ENCODE assay signal across 10 cellular contexts in genomic region chr22:37684803-37685615, GRCh38. TPM values are rescaled to one million over a fixed set of nuclear protein-coding genes. Genes with fewer than 3 reads are reported as not detected.
DNase-seq lines count a peak whose midpoint lies in the region; ATAC-seq and TF ChIP-seq lines count a peak whose summit lies in the region.
"Had no signal": no experiment of that assay in that cellular context is flagged by ENCODE, and none has a peak within 500 bp of the region (broad histone marks: within the 10 kb centered on the region; RNA-seq: fewer than 3 reads in every experiment).

No MANE protein-coding gene starts in this region.

- peak overlapping the region; percentile 96 for H3K27ac Mint-ChIP-seq in activated CD8-positive, alpha-beta T cell treated with anti-CD3 and anti-CD28 coated beads for 36 hours
- H3K27ac Mint-ChIP-seq in immature natural killer cell = peak overlapping the region in 3 of 6 donors; percentile 92 to 98 (median 97)

- ATAC-seq in activated CD8-positive, alpha-beta T cell treated with anti-CD3 and anti-CD28 coated beads for 36 hours = no peak

- H3K9me3 Mint-ChIP-seq in activated CD8-positive, alpha-beta T cell treated with anti-CD3 and anti-CD28 coated beads for 36 hours = no peaks in the 10 kb centered on the region
- no peaks in the 10 kb centered on the region for H3K9me3 Mint-ChIP-seq in immature natural killer cell

- H3K36me3 Mint-ChIP-seq in activated CD8-positive, alpha-beta T cell treated with anti-CD3 and anti-CD28 coated beads for 36 hours (ENCODE audit: low read depth) = peaks cover 24% of the 10 kb centered on the region
- H3K36me3 Mint-ChIP-seq in immature natural killer cell = peaks cover 0 to 10% (median 7%) of the 10 kb centered on the region in 3 donors

- no peak overlapping the region for H3K4me3 ChIP-seq in HEK293 (ENCODE audit: low read depth, low read length)

- peaks cover 0 to 19% of the 10 kb centered on the region in 2 experiments; a peak in 1 of 3 replicates for H3K36me3 ChIP-seq in HEK293 (ENCODE audit: control insufficient read depth in 2 of 2, insufficient read depth in 1 of 2, low read length in 2 of 2)

- H3K27me3 Mint-ChIP-seq in activated CD8-positive, alpha-beta T cell treated with anti-CD3 and anti-CD28 coated beads for 36 hours = no peaks in the 10 kb centered on the region
- peaks cover 2 to 6% (median 3%) of the 10 kb centered on the region in 3 donors for H3K27me3 Mint-ChIP-seq in immature natural killer cell (ENCODE audit: low read depth in 3 of 3)
- H3K27me3 Mint-ChIP-seq: activated CD4-positive, alpha-beta T cell treated with anti-CD3 and anti-CD28 coated beads for 36 hours had no signal

- intact Hi-C loops in activated CD8-positive, alpha-beta T cell treated with anti-CD3 and anti-CD28 coated beads for 36 hours (cut with micrococcal nuclease) = no loop called here

- CTCF ChIA-PET in HEK293 (lab: Yijun Ruan, JAX) = interaction anchor here (0.6 to 15.8 kb wide), 8 partner anchors 10 to 792 kb away, joined by 3 to 353 read pairs (median 5); partner anchors contain the start of genes LGALS1 and SH3BP1
- CTCF ChIA-PET in activated CD8-positive, alpha-beta T cell treated with anti-CD3 and anti-CD28 coated beads for 36 hours (lab: Charles Lee) = interaction anchor here (1.5 to 68.1 kb wide), 4 partner anchors 11 to 60 kb away, joined by 3 to 1770 read pairs (median 9); partner anchors contain the start of genes GGA1 and SH3BP1

- peaks cover 2% of the 10 kb centered on the region; the same call in 1 of the 2 replicates for H3K4me1 ChIP-seq in HEK293 (ENCODE audit: control insufficient read depth, insufficient read depth, low read length)

- no peak for TF ChIP-seq CTCF in HEK293 (tag by site-specific recombination; IDR thresholded peaks at IDR 0.05)
- TF ChIP-seq CTCF in activated CD8-positive, alpha-beta T cell treated with anti-CD3 and anti-CD28 coated beads for 36 hours (IDR thresholded peaks at IDR 0.05) = no peak

- no peaks in the 10 kb centered on the region for H3K9me3 ChIP-seq in HEK293 (ENCODE audit: control insufficient read depth, insufficient read depth, low read depth, low read length)

- H3K27ac ChIP-seq in HEK293 (ENCODE audit: extremely low read depth, low read depth, low read length) = no peak overlapping the region

- H3K4me1 Mint-ChIP-seq in activated CD8-positive, alpha-beta T cell treated with anti-CD3 and anti-CD28 coated beads for 36 hours (ENCODE audit: low read depth) = peaks cover 33% of the 10 kb centered on the region
- H3K4me1 Mint-ChIP-seq in immature natural killer cell = peaks cover 36 to 41% of the 10 kb centered on the region in 2 donors

- no peak for DNase-seq in activated CD8-positive, alpha-beta T cell treated with anti-CD3 and anti-CD28 coated beads for 36 hours
- DNase-seq in immature natural killer cell = no peak
- peak; percentile 10 for DNase-seq in renal cortical epithelial cell (ENCODE audit: low read depth)
- no peak for DNase-seq in HuH-7 (ENCODE audit: low spot score)
- DNase-seq in A172 (ENCODE audit: low spot score) = no peak
- DNase-seq in central memory CD4-positive, alpha-beta T cell = no peak
- DNase-seq: activated CD4-positive, alpha-beta T cell treated with anti-CD3 and anti-CD28 coated beads for 36 hours; activated gamma-delta T cell; midbrain had no signal

- POLR2A ChIA-PET in HEK293 (lab: Yijun Ruan, JAX) = interaction anchor here (0.9 to 2.5 kb wide), 2 partner anchors 24 to 27 kb away, joined by 6 to 23 read pairs; partner anchors contain the start of gene PDXP
- POLR2A ChIA-PET in activated CD8-positive, alpha-beta T cell treated with anti-CD3 and anti-CD28 coated beads for 36 hours (lab: Charles Lee) = interaction anchor here (2.2 to 4.5 kb wide), 2 partner anchors 11 kb away, joined by 11 to 21 read pairs; partner anchors contain the start of gene LGALS1

- no peak overlapping the region for H3K4me3 Mint-ChIP-seq in activated CD8-positive, alpha-beta T cell treated with anti-CD3 and anti-CD28 coated beads for 36 hours
- H3K4me3 Mint-ChIP-seq in immature natural killer cell = peak overlapping the region in 4 of 5 donors; percentile 94 to 98 (median 98)

TF ChIP-seq in HEK293, 187 proteins besides CTCF, POLR2A, EP300 and RAD21:
- TF ChIP-seq ZBTB20 (tag by site-specific recombination; IDR thresholded peaks at IDR 0.05) (peak; percentile 31; the same call in 1 of the 2 replicates), KLF1 (tag by site-specific recombination; IDR thresholded peaks at IDR 0.05) (no peak)

RNA-seq across cellular contexts. Expression of gene NOL12, which starts 1.1 kb away (rescaled TPM):
- 10 to 100 TPM; 36.8 to 38.8 TPM for total RNA-seq in activated CD8-positive, alpha-beta T cell treated with anti-CD3 and anti-CD28 coated beads for 36 hours
- polyA plus RNA-seq in immature natural killer cell = 10 to 100 TPM; 34.6 to 59.3 (median 42.3) TPM
- 18.1 and 19.6 TPM in 2 replicates for total RNA-seq in renal cortical epithelial cell
- total RNA-seq in A172 (2014; rRNA removed; shearing (Covaris generic)) = 24.2 and 56.1 TPM in 2 replicates

RNA-seq across cellular contexts. Expression of gene LGALS1, which starts 9.6 kb away (rescaled TPM):
- 100 to 1,000 TPM; 247 to 261 TPM for total RNA-seq in activated CD8-positive, alpha-beta T cell treated with anti-CD3 and anti-CD28 coated beads for 36 hours
- 100 to 1,000 TPM; 416 to 572 (median 473) TPM for polyA plus RNA-seq in immature natural killer cell
- 761 and 4,632 TPM in 2 replicates for total RNA-seq in renal cortical epithelial cell
- total RNA-seq in A172 (2014; rRNA removed; shearing (Covaris generic)) = 3,374 and 3,537 TPM in 2 replicates

RNA-seq across cellular contexts. Expression of gene TRIOBP, which starts 11.8 kb away (rescaled TPM):
- 10 to 100 TPM; 17.8 to 20.7 TPM for total RNA-seq in activated CD8-positive, alpha-beta T cell treated with anti-CD3 and anti-CD28 coated beads for 36 hours
- polyA plus RNA-seq in immature natural killer cell = 10 to 100 TPM; 15.0 to 22.4 (median 20.8) TPM
- 89.1 and 114 TPM in 2 replicates for total RNA-seq in renal cortical epithelial cell
- total RNA-seq in A172 (2014; rRNA removed; shearing (Covaris generic)) = 41.4 and 43.4 TPM in 2 replicates

RNA-seq across cellular contexts. Expression of gene PDXP, which starts 26.5 kb away (rescaled TPM):
- 10 to 100 TPM; 51.3 to 51.5 TPM for total RNA-seq in activated CD8-positive, alpha-beta T cell treated with anti-CD3 and anti-CD28 coated beads for 36 hours
- polyA plus RNA-seq in immature natural killer cell = 10 to 100 TPM in 1 of 3 donors, 1 to 10 TPM in 2; 2.2 to 13.2 (median 7.7) TPM
- total RNA-seq in renal cortical epithelial cell = 6.1 and 10.6 TPM in 2 replicates
- 10.8 and 11.7 TPM in 2 replicates for total RNA-seq in A172 (2014; rRNA removed; shearing (Covaris generic))

RNA-seq across cellular contexts. Expression of gene SH3BP1, which starts 45.5 kb away (rescaled TPM):
- total RNA-seq in activated CD8-positive, alpha-beta T cell treated with anti-CD3 and anti-CD28 coated beads for 36 hours = 100 to 1,000 TPM; 122 to 128 TPM
- 10 to 100 TPM; 12.6 to 41.2 (median 21.2) TPM for polyA plus RNA-seq in immature natural killer cell
- total RNA-seq in renal cortical epithelial cell = 5.0 and 8.1 TPM in 2 replicates
- total RNA-seq in A172 (2014; rRNA removed; shearing (Covaris generic)) = 0.07 TPM in 1 of 2 replicates, not detected in the other
